ENCODE assay signal across 2 cellular contexts in the genomic region with DNA sequence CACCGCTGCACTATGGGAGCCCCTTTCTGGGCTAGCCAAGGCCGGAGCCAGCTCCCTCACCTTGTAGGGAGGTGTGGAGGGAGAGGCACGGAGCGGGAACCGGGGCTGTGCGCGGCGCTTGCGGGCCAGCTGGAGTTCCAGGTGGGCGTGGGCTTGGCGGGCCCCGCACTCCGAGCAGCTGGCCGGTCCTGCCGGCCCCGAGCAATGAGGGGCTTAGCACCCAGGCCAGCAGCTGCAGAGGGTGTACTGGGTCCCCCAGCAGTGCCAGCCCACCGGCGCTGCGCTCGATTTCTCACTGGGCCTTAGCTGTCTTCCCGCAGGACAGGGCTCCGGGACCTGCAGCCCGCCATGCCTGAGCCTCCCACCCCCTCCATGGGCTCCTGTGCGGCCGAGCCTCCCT. TPM values are rescaled to one million over a fixed set of nuclear protein-coding genes. Genes with fewer than 3 reads are reported as not detected.
"Had no signal": no experiment of that assay in that cellular context is flagged by ENCODE, and none has a peak within 500 bp of the region (broad histone marks: within the 10 kb centered on the region; RNA-seq: fewer than 3 reads in every experiment).

No MANE protein-coding gene starts in this region.

RNA-seq across cellular contexts. Expression of a gene that starts 53.3 kb away (rescaled TPM):
- total RNA-seq: OCI-LY7, SK-MEL-5 had no signal
